ENCODE assay signal across 8 cellular contexts in genomic region chr3:58824285-58824684, GRCh38.
A peak's percentile ranks its signal among the peaks of the same experiment; 100 is the strongest.
DNase-seq lines count a peak whose midpoint lies in the region; ATAC-seq and TF ChIP-seq lines count a peak whose summit lies in the region.

No MANE protein-coding gene starts in this region.

- H3K79me2 ChIP-seq in GM23338 (replicated peaks; ENCODE audit: insufficient read depth): no peaks in the 10 kb centered on the region

- TF ChIP-seq CTCF in CD14-positive monocyte (IDR thresholded peaks at IDR 0.05): peak; percentile 20
- peak; percentile 91 to 95 for TF ChIP-seq CTCF in GM23338 (conservative IDR thresholded peaks at IDR 0.05; ENCODE audit: low read depth in 2 of 2)
- peak; percentile 75 to 86 for TF ChIP-seq CTCF in brain (conservative IDR thresholded peaks at IDR 0.05)
- TF ChIP-seq CTCF in type B pancreatic cell (conservative IDR thresholded peaks at IDR 0.05): peak; percentile 80

- H3K4me1 Mint-ChIP-seq in CD14-positive monocyte: no peaks in the 10 kb centered on the region
- H3K4me1 Mint-ChIP-seq in GM23338: peaks cover 4% of the 10 kb centered on the region; the same call in 2 of the 3 replicates
- peaks cover 30% of the 10 kb centered on the region for H3K4me1 Mint-ChIP-seq in brain
- H3K4me1 Mint-ChIP-seq in type B pancreatic cell (ENCODE audit: unreplicated experiment): peaks cover 5% of the 10 kb centered on the region

- intact Hi-C loops in CD14-positive monocyte (cut with micrococcal nuclease): no loop called here

- H4K20me1 ChIP-seq in GM23338 (replicated peaks; ENCODE audit: insufficient read depth): no peaks in the 10 kb centered on the region

- H3K36me3 Mint-ChIP-seq in CD14-positive monocyte (no peaks in the 10 kb centered on the region), GM23338 (ENCODE audit: low read depth) (no peaks in the 10 kb centered on the region), brain (no peaks in the 10 kb centered on the region), type B pancreatic cell (no peaks in the 10 kb centered on the region)

- no peak overlapping the region for H3K4me2 ChIP-seq in GM23338

- H3K27me3 ChIP-seq in GM23338 (ENCODE audit: insufficient read depth): no peaks in the 10 kb centered on the region

- no peak overlapping the region for H3K27ac ChIP-seq in GM23338 (ENCODE audit: low read depth)

- H3K9me3 Mint-ChIP-seq in CD14-positive monocyte (peaks cover 0 to 2% (median 0%) of the 10 kb centered on the region in 7 donors), GM23338 (peaks cover 3% of the 10 kb centered on the region; the same call in 1 of the 3 replicates), brain (peaks cover 0 to 3% (median 0%) of the 10 kb centered on the region in 5 experiments), type B pancreatic cell (no peaks in the 10 kb centered on the region)

- no peaks in the 10 kb centered on the region for H3F3A ChIP-seq in GM23338 (replicated peaks; ENCODE audit: low read depth)

- peak; percentile 80 for ATAC-seq in GM23338
- no peak for ATAC-seq in HG02610 (IDR thresholded peaks at IDR 0.05; ENCODE audit: unreplicated experiment)
- no peak for ATAC-seq in GM21515 (IDR thresholded peaks at IDR 0.05; ENCODE audit: unreplicated experiment)

- H3K27me3 Mint-ChIP-seq in CD14-positive monocyte (ENCODE audit: low read depth in 3 of 3) (peaks cover 0 to 2% (median 0%) of the 10 kb centered on the region in 3 donors), GM23338 (ENCODE audit: insufficient read depth, low read depth, poor library complexity) (no peaks in the 10 kb centered on the region), brain (no peaks in the 10 kb centered on the region), type B pancreatic cell (no peaks in the 10 kb centered on the region)

- no peaks in the 10 kb centered on the region for H3K9me2 ChIP-seq in GM23338 (ENCODE audit: insufficient read depth)

- no peak overlapping the region for H3K4me3 Mint-ChIP-seq in CD14-positive monocyte
- no peak overlapping the region for H3K4me3 Mint-ChIP-seq in GM23338
- peak overlapping the region in 2 of 5 experiments; percentile 57 to 61 for H3K4me3 Mint-ChIP-seq in brain
- H3K4me3 Mint-ChIP-seq in type B pancreatic cell: no peak overlapping the region

- DNase-seq in CD14-positive monocyte (ENCODE audit: low spot score) (no peak), GM23338 (ENCODE audit: low spot score) (peak; percentile 85), NCI-H82 (lab: John Stamatoyannopoulos, UW) (peak; percentile 83), kidney tubule cell (ENCODE audit: low spot score) (peak; percentile 72), type B pancreatic cell (ENCODE audit: extremely low spot score, unreplicated experiment) (no peak)

- no peak overlapping the region for H3K4me3 ChIP-seq in GM23338

- H3K4me1 ChIP-seq in GM23338 (ENCODE audit: insufficient read depth): no peaks in the 10 kb centered on the region

- H2AFZ ChIP-seq in GM23338: no peak overlapping the region

- H3K27ac Mint-ChIP-seq in CD14-positive monocyte: no peak overlapping the region
- H3K27ac Mint-ChIP-seq in GM23338: no peak overlapping the region
- peak overlapping the region in 3 of 5 experiments; percentile 39 to 82 (median 44) for H3K27ac Mint-ChIP-seq in brain
- no peak overlapping the region for H3K27ac Mint-ChIP-seq in type B pancreatic cell

- H3K36me3 ChIP-seq in GM23338 (ENCODE audit: insufficient read depth): no peaks in the 10 kb centered on the region

TF ChIP-seq in GM23338, 12 proteins besides CTCF, POLR2A, EP300 and RAD21:
- TF ChIP-seq ZNF462 (CRISPR knock-in tag; IDR thresholded peaks at IDR 0.05) (no peak), POLR2AphosphoS5 (IDR thresholded peaks at IDR 0.05; ENCODE audit: low read depth) (no peak), NANOG (IDR thresholded peaks at IDR 0.05; ENCODE audit: borderline replicate concordance) (no peak), EZH2 (IDR thresholded peaks at IDR 0.05; ENCODE audit: low read depth, unreplicated experiment) (no peak), STAT1 (IDR thresholded peaks at IDR 0.05; ENCODE audit: unreplicated experiment) (no peak), ZNF114 (CRISPR knock-in tag; IDR thresholded peaks at IDR 0.05) (no peak), ZNF331 (CRISPR knock-in tag; IDR thresholded peaks at IDR 0.05; ENCODE audit: low read depth) (no peak), JUNB (IDR thresholded peaks at IDR 0.05; ENCODE audit: unreplicated experiment) (no peak), CREB1 (CRISPR knock-in tag; IDR thresholded peaks at IDR 0.05; ENCODE audit: low read depth) (no peak)
- TF ChIP-seq, protein P1, sequence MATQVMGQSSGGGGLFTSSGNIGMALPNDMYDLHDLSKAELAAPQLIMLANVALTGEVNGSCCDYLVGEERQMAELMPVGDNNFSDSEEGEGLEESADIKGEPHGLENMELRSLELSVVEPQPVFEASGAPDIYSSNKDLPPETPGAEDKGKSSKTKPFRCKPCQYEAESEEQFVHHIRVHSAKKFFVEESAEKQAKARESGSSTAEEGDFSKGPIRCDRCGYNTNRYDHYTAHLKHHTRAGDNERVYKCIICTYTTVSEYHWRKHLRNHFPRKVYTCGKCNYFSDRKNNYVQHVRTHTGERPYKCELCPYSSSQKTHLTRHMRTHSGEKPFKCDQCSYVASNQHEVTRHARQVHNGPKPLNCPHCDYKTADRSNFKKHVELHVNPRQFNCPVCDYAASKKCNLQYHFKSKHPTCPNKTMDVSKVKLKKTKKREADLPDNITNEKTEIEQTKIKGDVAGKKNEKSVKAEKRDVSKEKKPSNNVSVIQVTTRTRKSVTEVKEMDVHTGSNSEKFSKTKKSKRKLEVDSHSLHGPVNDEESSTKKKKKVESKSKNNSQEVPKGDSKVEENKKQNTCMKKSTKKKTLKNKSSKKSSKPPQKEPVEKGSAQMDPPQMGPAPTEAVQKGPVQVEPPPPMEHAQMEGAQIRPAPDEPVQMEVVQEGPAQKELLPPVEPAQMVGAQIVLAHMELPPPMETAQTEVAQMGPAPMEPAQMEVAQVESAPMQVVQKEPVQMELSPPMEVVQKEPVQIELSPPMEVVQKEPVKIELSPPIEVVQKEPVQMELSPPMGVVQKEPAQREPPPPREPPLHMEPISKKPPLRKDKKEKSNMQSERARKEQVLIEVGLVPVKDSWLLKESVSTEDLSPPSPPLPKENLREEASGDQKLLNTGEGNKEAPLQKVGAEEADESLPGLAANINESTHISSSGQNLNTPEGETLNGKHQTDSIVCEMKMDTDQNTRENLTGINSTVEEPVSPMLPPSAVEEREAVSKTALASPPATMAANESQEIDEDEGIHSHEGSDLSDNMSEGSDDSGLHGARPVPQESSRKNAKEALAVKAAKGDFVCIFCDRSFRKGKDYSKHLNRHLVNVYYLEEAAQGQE (IDR thresholded peaks at IDR 0.05; ENCODE audit: unreplicated experiment): no peak

Comparison
In these comparisons a context has a peak if more than half of its experiments do, and no peak if none do; other contexts are left out.
1. DNase-seq: peak in GM23338 (single experiment), NCI-H82 (single experiment) and kidney tubule cell (single experiment); none in CD14-positive monocyte (single experiment) and type B pancreatic cell (single experiment).
2. H3K27ac Mint-ChIP-seq: peak in brain (3 of 5); none in CD14-positive monocyte (0 of 7), GM23338 (single experiment) and type B pancreatic cell (single experiment).
3. CTCF ChIP-seq: peak in every context shown above with its lines; median percentile 93 in GM23338; 80 in brain; 80 in type B pancreatic cell; 20 in CD14-positive monocyte.